Comparison of ENCODE assay signal across 9 cellular contexts in genomic region chr2:98908909-98909308, GRCh38. TPM values are rescaled to one million over a fixed set of nuclear protein-coding genes. Genes with fewer than 3 reads are reported as not detected.
A peak's percentile ranks its signal among the peaks of the same experiment; 100 is the strongest.
DNase-seq lines count a peak whose midpoint lies in the region; ATAC-seq, FAIRE-seq and TF ChIP-seq lines count a peak whose summit lies in the region.
"Had no signal": no experiment of that assay in that cellular context is flagged by ENCODE, and none has a peak within 500 bp of the region (broad histone marks: within the 10 kb centered on the region; RNA-seq: fewer than 3 reads in every experiment).

No MANE protein-coding gene starts in this region.

- CTCF ChIA-PET in PC-9 (lab: Charles Lee), result interaction anchor here (1.4 kb wide), 1 partner anchor 259 kb away, joined by 5 read pairs; no protein-coding TSS in a partner anchor

- no peak overlapping the region for H3K4me3 Mint-ChIP-seq in endothelial cell (ENCODE audit: unreplicated experiment)

- peaks cover 35% of the 10 kb centered on the region for H3K4me1 Mint-ChIP-seq in endothelial cell (ENCODE audit: unreplicated experiment)

- no peaks in the 10 kb centered on the region for H3K9me2 ChIP-seq in PC-9 (ENCODE audit: insufficient read depth)

- 43% methylated on average over 4 of the region's 4 CpGs for WGBS in pancreas, 2 donors

- H4K20me1 ChIP-seq in PC-9 (ENCODE audit: insufficient read depth), result no peaks in the 10 kb centered on the region

- POLR2A ChIA-PET in PC-9 (lab: Charles Lee; ENCODE audit: unreplicated experiment), result no interaction called here

- no peak overlapping the region for H3K27ac ChIP-seq in PC-9
- peak overlapping the region in 3 of 4 donors; percentile 62 to 88 (median 84) for H3K27ac ChIP-seq in pancreas
- no peak overlapping the region for H3K27ac ChIP-seq in uterus

- DNase-seq in H4 (ENCODE audit: low spot score) (peak; percentile 35), PC-9 (no peak), endothelial cell (ENCODE audit: low spot score) (no peak), pancreas (no peak), uterus (no peak), iPS-NIHi11 (ENCODE audit: low spot score) (no peak)
- DNase-seq in activated CD4-positive, alpha-beta T cell treated with anti-CD3 and anti-CD28 coated beads for 4 hours, result no peak
- DNase-seq: T1000 had no signal

- peak overlapping the region; percentile 54 for H3K4me2 ChIP-seq in PC-9

- BruUV-seq in PC-9 (replicated peaks; lab: Mats Ljungman, UMichigan), result no TSS peak

- peaks cover 16% of the 10 kb centered on the region; the same call in 1 of the 2 replicates for H3F3A ChIP-seq in PC-9 (ENCODE audit: insufficient read depth, low read depth)

- FAIRE-seq in pancreas (lab: Jason Lieb, UNC), result no peak

- H3K36me3 Mint-ChIP-seq in endothelial cell (ENCODE audit: low read depth, unreplicated experiment), result no peaks in the 10 kb centered on the region

- intact Hi-C loops in PC-9 (cut with micrococcal nuclease; ENCODE audit: unreplicated experiment), result loop anchor here (1.0 to 2.0 kb wide), 3 partner anchors 26 to 172 kb away; no protein-coding TSS in a partner anchor
- intact Hi-C loops in pancreas (cut with DNase I), result no loop called here
- intact Hi-C loops in uterus (cut with DNase I; ENCODE audit: low total_unique reads), result no loop called here

- no peaks in the 10 kb centered on the region for H3K79me2 ChIP-seq in PC-9 (ENCODE audit: low read depth)

- no peak for TF ChIP-seq CTCF in PC-9 (conservative IDR thresholded peaks at IDR 0.05)
- TF ChIP-seq CTCF in endothelial cell (IDR thresholded peaks at IDR 0.05; ENCODE audit: unreplicated experiment), result no peak
- no peak for TF ChIP-seq CTCF in pancreas (IDR thresholded peaks at IDR 0.05)
- no peak for TF ChIP-seq CTCF in uterus (IDR thresholded peaks at IDR 0.05)

- no peak overlapping the region for H2AFZ ChIP-seq in PC-9

- H3K27me3 ChIP-seq in PC-9 (ENCODE audit: insufficient read depth, low read depth) (no peaks in the 10 kb centered on the region), pancreas (no peaks in the 10 kb centered on the region), uterus (no peaks in the 10 kb centered on the region)

- H3K4me3 ChIP-seq in PC-9 (no peak overlapping the region), pancreas (no peak overlapping the region), uterus (no peak overlapping the region)

- ATAC-seq in pancreas (no peak), HG03045 (IDR thresholded peaks at IDR 0.05; ENCODE audit: unreplicated experiment) (no peak)

- H3K27me3 Mint-ChIP-seq in endothelial cell (ENCODE audit: unreplicated experiment), result peaks cover 6% of the 10 kb centered on the region

- H3K36me3 ChIP-seq in PC-9 (ENCODE audit: low read depth) (no peaks in the 10 kb centered on the region), pancreas (no peaks in the 10 kb centered on the region), uterus (no peaks in the 10 kb centered on the region)

- no peaks in the 10 kb centered on the region for H3K9me3 Mint-ChIP-seq in endothelial cell (ENCODE audit: unreplicated experiment)

- H3K27ac Mint-ChIP-seq in endothelial cell (ENCODE audit: unreplicated experiment), result peak overlapping the region; percentile 91

- peaks cover 17% of the 10 kb centered on the region for H3K4me1 ChIP-seq in PC-9 (replicated peaks; ENCODE audit: insufficient read depth)
- peaks cover 32 to 42% (median 35%) of the 10 kb centered on the region in 3 donors for H3K4me1 ChIP-seq in pancreas
- no peaks in the 10 kb centered on the region for H3K4me1 ChIP-seq in uterus

- no peak for TF ChIP-seq POLR2A in uterus (IDR thresholded peaks at IDR 0.05)

- H3K9me3 ChIP-seq in PC-9 (ENCODE audit: insufficient read depth, low read depth), result no peaks in the 10 kb centered on the region
- H3K9me3 ChIP-seq in pancreas, result no peaks in the 10 kb centered on the region
- H3K9me3 ChIP-seq in uterus, result no peaks in the 10 kb centered on the region

RNA-seq across cellular contexts. Expression of gene CRACDL, which starts 27.1 kb away (rescaled TPM):
- total RNA-seq in H4 (2014; rRNA removed; shearing (Covaris generic)), result 0.08 TPM in 1 of 2 replicates, not detected in the other
- total RNA-seq in PC-9 (2021), result 29.6 and 33.7 TPM in 2 replicates
- 3.3 TPM for total RNA-seq in endothelial cell (ENCODE audit: unreplicated experiment)
- 10 to 100 TPM in 1 of 6 donors, 1 to 10 TPM in 5; 4.1 to 11.0 (median 6.2) TPM for total RNA-seq in pancreas
- polyA plus RNA-seq in pancreas, result 1 to 10 TPM; 3.6 to 5.3 TPM
- 10 to 100 TPM in 1 of 4 donors, 1 to 10 TPM in 3; 1.5 to 14.6 (median 6.1) TPM for total RNA-seq in uterus

Comparison
In these comparisons a context has a peak if more than half of its experiments do, and no peak if none do; other contexts are left out.
1. H3K27ac ChIP-seq: peak in pancreas (3 of 4); none in PC-9 (single experiment) and uterus (0 of 2).